ENCODE assay signal across 8 cellular contexts in the genomic region with DNA sequence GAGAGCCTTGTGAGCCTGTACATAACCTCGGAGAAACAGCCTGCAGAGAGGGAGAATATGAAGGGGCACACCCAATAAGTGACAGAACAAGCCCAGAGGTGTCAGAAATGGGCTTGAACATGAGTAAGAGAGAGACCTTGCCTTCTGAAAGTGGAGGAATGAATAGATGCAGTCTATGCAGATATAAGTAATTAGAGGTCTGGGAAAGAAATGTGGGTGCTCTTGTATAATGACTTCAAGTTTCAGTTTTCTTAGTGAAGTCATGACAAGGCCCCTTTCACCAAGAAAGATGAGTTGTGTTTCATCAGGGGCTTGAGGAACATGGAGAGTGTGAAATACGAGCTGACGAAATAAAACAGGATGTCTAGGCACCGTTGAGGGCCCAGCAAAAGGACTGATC. TPM values are rescaled to one million over a fixed set of nuclear protein-coding genes. Genes with fewer than 3 reads are reported as not detected.
DNase-seq lines count a peak whose midpoint lies in the region; ATAC-seq lines count a peak whose summit lies in the region.
"Had no signal": no experiment of that assay in that cellular context is flagged by ENCODE, and none has a peak within 500 bp of the region (broad histone marks: within the 10 kb centered on the region; RNA-seq: fewer than 3 reads in every experiment).

No MANE protein-coding gene starts in this region.

- H3K27ac ChIP-seq in epithelial cell of prostate, result peak overlapping the region; percentile 99

- ATAC-seq in GM18868 (IDR thresholded peaks at IDR 0.05; ENCODE audit: unreplicated experiment) (peak; percentile 94), GM21447 (IDR thresholded peaks at IDR 0.05; ENCODE audit: unreplicated experiment) (peak; percentile 71), HG03135 (IDR thresholded peaks at IDR 0.05; ENCODE audit: unreplicated experiment) (peak; percentile 76)

- DNase-seq in epithelial cell of prostate (ENCODE audit: low read depth, low spot score), result no peak
- no peak for DNase-seq in NCI-H748 (lab: John Stamatoyannopoulos, UW; ENCODE audit: unreplicated experiment)
- DNase-seq in mucosa of gallbladder (ENCODE audit: low spot score), result no peak
- no peak for DNase-seq in CD1c-positive myeloid dendritic cell (ENCODE audit: extremely low spot score)
- DNase-seq: NCI-H1930 had no signal

RNA-seq across cellular contexts. Expression of a gene that starts 15.1 kb away (rescaled TPM):
- 18.8 TPM for total RNA-seq in mucosa of gallbladder
